Comparison of ENCODE assay signal across 17 cellular contexts in genomic region chrX:77003956-77004355, GRCh38.
DNase-seq lines count a peak whose midpoint lies in the region; ATAC-seq and TF ChIP-seq lines count a peak whose summit lies in the region.
"Had no signal": no experiment of that assay in that cellular context is flagged by ENCODE, and none has a peak within 500 bp of the region (broad histone marks: within the 10 kb centered on the region; RNA-seq: fewer than 3 reads in every experiment).

No MANE protein-coding gene starts in this region.

- H3K4me2 ChIP-seq in hepatocyte, result no peak overlapping the region

- H3K4me1 ChIP-seq in hepatocyte (ENCODE audit: insufficient read depth), result no peaks in the 10 kb centered on the region

- no peaks in the 10 kb centered on the region for H3K36me3 ChIP-seq in hepatocyte (replicated peaks; ENCODE audit: insufficient read depth, low read depth)

- H3K79me2 ChIP-seq in hepatocyte, result no peaks in the 10 kb centered on the region

- H3K4me1 Mint-ChIP-seq in activated T-cell treated with anti-CD3 and anti-CD28 coated beads, Interleukin-2, amount 50 U/mL, for 72 hours (ENCODE audit: low read depth), result peaks cover 25% of the 10 kb centered on the region
- peaks cover 20% of the 10 kb centered on the region for H3K4me1 Mint-ChIP-seq in stimulated activated naive CD8-positive, alpha-beta T cell treated with anti-CD3 and anti-CD28 coated beads, Interleukin-15, Interleukin-2, amounts not matched to agents 100 ng/mL and 50 ng/mL, for 24 hours (ENCODE audit: low read depth)
- H3K4me1 Mint-ChIP-seq: nephron had no signal

- no peak for TF ChIP-seq CTCF in hepatocyte (IDR thresholded peaks at IDR 0.05; ENCODE audit: poor library complexity)

- no peak overlapping the region for H3K27ac ChIP-seq in hepatocyte

- H3K4me3 Mint-ChIP-seq in activated T-cell treated with anti-CD3 and anti-CD28 coated beads, Interleukin-2, amount 50 U/mL, for 72 hours, result peak overlapping the region; percentile 7 to 63
- H3K4me3 Mint-ChIP-seq in stimulated activated naive CD8-positive, alpha-beta T cell treated with anti-CD3 and anti-CD28 coated beads, Interleukin-15, Interleukin-2, amounts not matched to agents 100 ng/mL and 50 ng/mL, for 24 hours, result peak overlapping the region; percentile 3
- H3K4me3 Mint-ChIP-seq: nephron, T-helper 17 cell, type B pancreatic cell had no signal

- peak; percentile 98 for ATAC-seq in activated T-cell treated with anti-CD3 and anti-CD28 coated beads, Interleukin-2, amount 50 U/mL, for 72 hours (replicated peaks in 1 of 2)
- ATAC-seq in HG03159 (IDR thresholded peaks at IDR 0.05; ENCODE audit: unreplicated experiment) (no peak), HG02571 (IDR thresholded peaks at IDR 0.05; ENCODE audit: unreplicated experiment) (no peak), GM18520 (IDR thresholded peaks at IDR 0.05; ENCODE audit: unreplicated experiment) (no peak)
- ATAC-seq: T-helper 17 cell had no signal

- 46% methylated on average over 3 of the region's 3 CpGs for WGBS in hepatocyte (ENCODE audit: low lambda C conversion rate, missing lambda C conversion rate)

- peaks cover 2 to 3% of the 10 kb centered on the region in 2 donors for H3K9me3 Mint-ChIP-seq in activated T-cell treated with anti-CD3 and anti-CD28 coated beads, Interleukin-2, amount 50 U/mL, for 72 hours
- H3K9me3 Mint-ChIP-seq in stimulated activated naive CD8-positive, alpha-beta T cell treated with anti-CD3 and anti-CD28 coated beads, Interleukin-15, Interleukin-2, amounts not matched to agents 100 ng/mL and 50 ng/mL, for 24 hours, result no peaks in the 10 kb centered on the region

- H3K36me3 Mint-ChIP-seq in activated T-cell treated with anti-CD3 and anti-CD28 coated beads, Interleukin-2, amount 50 U/mL, for 72 hours (ENCODE audit: insufficient read depth in 2 of 2), result peaks cover 0 to 2% of the 10 kb centered on the region in 2 donors
- H3K36me3 Mint-ChIP-seq in stimulated activated naive CD8-positive, alpha-beta T cell treated with anti-CD3 and anti-CD28 coated beads, Interleukin-15, Interleukin-2, amounts not matched to agents 100 ng/mL and 50 ng/mL, for 24 hours (ENCODE audit: low read depth), result no peaks in the 10 kb centered on the region
- H3K36me3 Mint-ChIP-seq: type B pancreatic cell had no signal

- no peak overlapping the region for H2AFZ ChIP-seq in hepatocyte

- DNase-seq in activated CD8-positive, alpha-beta memory T cell treated with anti-CD3 and anti-CD28 coated beads, Interleukin-2, amount 50 U/mL, for 24 hours (ENCODE audit: extremely low read depth), result peak; percentile 8
- DNase-seq in activated CD8-positive, alpha-beta memory T cell treated with anti-CD3 and anti-CD28 coated beads for 24 hours, result no peak
- peak; percentile 37 to 62 for DNase-seq in activated T-cell treated with anti-CD3 and anti-CD28 coated beads, Interleukin-2, amount 50 U/mL, for 72 hours
- DNase-seq in hepatocyte (ENCODE audit: low spot score), result peak; percentile 5
- DNase-seq: cerebellar nuclear complex, hypothalamus, IMR-90, NCI-H1105, NCI-H510A, RPMI8226, T-helper 17 cell had no signal

- no peaks in the 10 kb centered on the region for H3K9me2 ChIP-seq in hepatocyte (replicated peaks; ENCODE audit: insufficient read depth)

- H3K9me3 ChIP-seq in hepatocyte (ENCODE audit: low read depth), result no peaks in the 10 kb centered on the region

- H3K27ac Mint-ChIP-seq in activated T-cell treated with anti-CD3 and anti-CD28 coated beads, Interleukin-2, amount 50 U/mL, for 72 hours, result peak overlapping the region; percentile 88
- peak overlapping the region; percentile 61 for H3K27ac Mint-ChIP-seq in stimulated activated naive CD8-positive, alpha-beta T cell treated with anti-CD3 and anti-CD28 coated beads, Interleukin-15, Interleukin-2, amounts not matched to agents 100 ng/mL and 50 ng/mL, for 24 hours
- H3K27ac Mint-ChIP-seq: nephron, T-helper 17 cell, type B pancreatic cell had no signal

- H3K27me3 Mint-ChIP-seq in activated T-cell treated with anti-CD3 and anti-CD28 coated beads, Interleukin-2, amount 50 U/mL, for 72 hours (ENCODE audit: low read depth), result peaks cover 40% of the 10 kb centered on the region
- no peaks in the 10 kb centered on the region for H3K27me3 Mint-ChIP-seq in stimulated activated naive CD8-positive, alpha-beta T cell treated with anti-CD3 and anti-CD28 coated beads, Interleukin-15, Interleukin-2, amounts not matched to agents 100 ng/mL and 50 ng/mL, for 24 hours
- H3K27me3 Mint-ChIP-seq: T-helper 17 cell, type B pancreatic cell had no signal

- H3K27me3 ChIP-seq in hepatocyte, result no peaks in the 10 kb centered on the region

- H3K4me3 ChIP-seq in hepatocyte, result no peak overlapping the region

- no peaks in the 10 kb centered on the region for H4K20me1 ChIP-seq in hepatocyte (ENCODE audit: insufficient read depth, poor library complexity, severe bottlenecking)

Comparison
In these comparisons a context has a peak if more than half of its experiments do, and no peak if none do; other contexts are left out.
1. ATAC-seq: peak in activated T-cell treated with anti-CD3 and anti-CD28 coated beads, Interleukin-2, amount 50 U/mL, for 72 hours (2 of 2); none in HG03159 (single experiment), HG02571 (single experiment) and GM18520 (single experiment).